ENCODE assay signal across 20 cellular contexts in the genomic region with DNA sequence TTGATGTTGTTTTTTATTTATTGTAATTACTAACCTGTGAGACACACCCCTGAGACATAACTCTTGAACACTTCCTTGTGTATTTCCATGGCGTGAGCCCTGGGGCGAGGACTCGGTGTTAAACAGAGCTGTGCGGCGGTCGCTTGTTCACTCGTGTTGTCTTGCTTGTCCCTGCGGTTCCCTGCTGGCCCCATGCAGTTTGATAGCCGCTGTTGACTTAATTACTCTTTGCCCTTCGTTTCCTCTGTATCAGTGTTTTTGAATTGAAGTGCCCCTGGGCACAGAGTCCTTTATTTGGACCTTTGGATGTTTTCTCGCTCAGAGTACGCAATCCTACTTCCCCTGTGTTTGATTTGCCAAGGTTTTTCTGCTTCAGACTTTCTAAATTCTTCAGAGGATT. TPM values are rescaled to one million over a fixed set of nuclear protein-coding genes. Genes with fewer than 3 reads are reported as not detected.
A peak's percentile ranks its signal among the peaks of the same experiment; 100 is the strongest.
DNase-seq lines count a peak whose midpoint lies in the region; ATAC-seq and TF ChIP-seq lines count a peak whose summit lies in the region.
"Had no signal": no experiment of that assay in that cellular context is flagged by ENCODE, and none has a peak within 500 bp of the region (broad histone marks: within the 10 kb centered on the region; RNA-seq: fewer than 3 reads in every experiment).

No MANE protein-coding gene starts in this region.

- H2BK12ac ChIP-seq in mesenchymal stem cell (ENCODE audit: low read length in 2 of 2): no peak overlapping the region

- peak; percentile 48 for DNase-seq in activated CD4-positive, alpha-beta T cell treated with anti-CD3 and anti-CD28 coated beads, Interleukin-2, amount 10 ng/mL, durations not matched to agents 24 days and 14 days
- DNase-seq in activated CD4-positive, alpha-beta T cell treated with anti-CD3 and anti-CD28 coated beads, Interleukin-2, amount 50 U/mL, for 4 hours: no peak
- DNase-seq in memory B cell (ENCODE audit: low spot score in 2 of 2) (no peak), type B pancreatic cell (ENCODE audit: extremely low spot score, unreplicated experiment) (peak; percentile 48), mesenchymal stem cell (no peak), iPS-NIHi7 (ENCODE audit: extremely low spot score) (no peak), DMS153 (lab: John Stamatoyannopoulos, UW) (no peak)
- DNase-seq: activated CD4-positive, alpha-beta memory T cell treated with anti-CD3 and anti-CD28 coated beads for 36 hours; activated T-cell treated with anti-CD3 and anti-CD28 coated beads, Interleukin-2, amount 50 U/mL, for 72 hours; brain microvascular endothelial cell; DMS79; dorsolateral prefrontal cortex; heart left ventricle; NCI-H1417 treated with DMSO at 0.1 percent for 48 hours; NCI-H2171 treated with DMSO at 0.1 percent for 48 hours had no signal

- no peak overlapping the region for H3K14ac ChIP-seq in mesenchymal stem cell (ENCODE audit: low read length in 2 of 2)

- no peak overlapping the region for H4K91ac ChIP-seq in mesenchymal stem cell (ENCODE audit: low read length)

- peaks cover 4% of the 10 kb centered on the region for H3K9me3 Mint-ChIP-seq in activated CD4-positive, alpha-beta T cell treated with anti-CD3 and anti-CD28 coated beads, Interleukin-2, amount 10 ng/mL, durations not matched to agents 24 days and 14 days
- no peaks in the 10 kb centered on the region for H3K9me3 Mint-ChIP-seq in dendritic cell treated with granulocyte-macrophage colony-stimulating factor and Interleukin-4, amounts not matched to agents 40 ng/mL and 50 ng/mL, for 4 days
- peaks cover 3% of the 10 kb centered on the region for H3K9me3 Mint-ChIP-seq in memory B cell
- H3K9me3 Mint-ChIP-seq in type B pancreatic cell: peaks cover 5% of the 10 kb centered on the region
- H3K9me3 Mint-ChIP-seq: activated CD4-positive, alpha-beta memory T cell treated with anti-CD3 and anti-CD28 coated beads for 36 hours had no signal

- H3K4me3 ChIP-seq in mesenchymal stem cell (ENCODE audit: insufficient read depth in 1 of 2, low read depth in 1 of 2, low read length in 2 of 2): no peak overlapping the region
- H3K4me3 ChIP-seq: dorsolateral prefrontal cortex, heart left ventricle, pancreas, smooth muscle cell had no signal

- no peak overlapping the region for H3K9ac ChIP-seq in mesenchymal stem cell (ENCODE audit: low read length)

- no peak overlapping the region for H2BK5ac ChIP-seq in mesenchymal stem cell (ENCODE audit: low read depth, low read length, poor library complexity, severe bottlenecking)

- ATAC-seq in memory B cell (ENCODE audit: low read depth): no peak
- ATAC-seq: activated naive CD4-positive, alpha-beta T cell treated with anti-CD3 and anti-CD28 coated beads, Interleukin-2, amount 50 U/mL, for 72 hours; activated T-cell treated with anti-CD3 and anti-CD28 coated beads, Interleukin-2, amount 50 U/mL, for 72 hours; Panc1 had no signal

- peaks cover 24% of the 10 kb centered on the region for H3K36me3 Mint-ChIP-seq in activated CD4-positive, alpha-beta T cell treated with anti-CD3 and anti-CD28 coated beads, Interleukin-2, amount 10 ng/mL, durations not matched to agents 24 days and 14 days (ENCODE audit: low read depth)
- H3K36me3 Mint-ChIP-seq in dendritic cell treated with granulocyte-macrophage colony-stimulating factor and Interleukin-4, amounts not matched to agents 40 ng/mL and 50 ng/mL, for 4 days (ENCODE audit: low read depth): peaks cover 81% of the 10 kb centered on the region
- H3K36me3 Mint-ChIP-seq in memory B cell (peaks cover 38% of the 10 kb centered on the region), type B pancreatic cell (peaks cover 14% of the 10 kb centered on the region)

- H3K23ac ChIP-seq in mesenchymal stem cell (ENCODE audit: low read length in 2 of 2): no peak overlapping the region

- no peak overlapping the region for H3K4me2 ChIP-seq in mesenchymal stem cell (ENCODE audit: low read length, poor library complexity, severe bottlenecking)
- H3K4me2 ChIP-seq: smooth muscle cell had no signal

- no peak overlapping the region for H4K8ac ChIP-seq in mesenchymal stem cell (ENCODE audit: low read length)

- intact Hi-C loops in activated CD4-positive, alpha-beta T cell treated with anti-CD3 and anti-CD28 coated beads, Interleukin-2, amount 10 ng/mL, durations not matched to agents 24 days and 14 days (cut with micrococcal nuclease): no loop called here
- intact Hi-C loops in dendritic cell treated with granulocyte-macrophage colony-stimulating factor and Interleukin-4, amounts not matched to agents 40 ng/mL and 50 ng/mL, for 4 days (cut with micrococcal nuclease): no loop called here

- H3K4me1 ChIP-seq in mesenchymal stem cell (ENCODE audit: control insufficient read depth, insufficient read depth, low read depth, low read length): peaks cover 22% of the 10 kb centered on the region

- no peak overlapping the region for H2BK120ac ChIP-seq in mesenchymal stem cell (ENCODE audit: low read depth, low read length)

- H3K27ac ChIP-seq in mesenchymal stem cell (ENCODE audit: low read length, poor library complexity, severe bottlenecking): no peak overlapping the region
- H3K27ac ChIP-seq: brain microvascular endothelial cell had no signal

- no peaks in the 10 kb centered on the region for H3K27me3 ChIP-seq in mesenchymal stem cell (ENCODE audit: control insufficient read depth in 1 of 2, insufficient read depth in 1 of 2, low read length in 2 of 2)
- H3K27me3 ChIP-seq: brain microvascular endothelial cell, dorsolateral prefrontal cortex, heart left ventricle, pancreas had no signal

- H3K4me1 Mint-ChIP-seq in activated CD4-positive, alpha-beta T cell treated with anti-CD3 and anti-CD28 coated beads, Interleukin-2, amount 10 ng/mL, durations not matched to agents 24 days and 14 days: peaks cover 20% of the 10 kb centered on the region
- peaks cover 43% of the 10 kb centered on the region for H3K4me1 Mint-ChIP-seq in dendritic cell treated with granulocyte-macrophage colony-stimulating factor and Interleukin-4, amounts not matched to agents 40 ng/mL and 50 ng/mL, for 4 days (ENCODE audit: low read depth)
- H3K4me1 Mint-ChIP-seq in memory B cell (peaks cover 56% of the 10 kb centered on the region), type B pancreatic cell (ENCODE audit: unreplicated experiment) (peaks cover 22% of the 10 kb centered on the region)

- H3K79me1 ChIP-seq in mesenchymal stem cell (replicated peaks; ENCODE audit: low read length, poor library complexity, severe bottlenecking): peaks cover 23% of the 10 kb centered on the region

- no peak overlapping the region for H2AFZ ChIP-seq in mesenchymal stem cell (ENCODE audit: low read depth, low read length)

- no peak overlapping the region for H3K18ac ChIP-seq in mesenchymal stem cell (ENCODE audit: low read depth in 1 of 2, low read length in 2 of 2)

- H3K27ac Mint-ChIP-seq in activated CD4-positive, alpha-beta T cell treated with anti-CD3 and anti-CD28 coated beads, Interleukin-2, amount 10 ng/mL, durations not matched to agents 24 days and 14 days: no peak overlapping the region
- H3K27ac Mint-ChIP-seq in dendritic cell treated with granulocyte-macrophage colony-stimulating factor and Interleukin-4, amounts not matched to agents 40 ng/mL and 50 ng/mL, for 4 days: peak overlapping the region; percentile 64
- peak overlapping the region; percentile 74 for H3K27ac Mint-ChIP-seq in memory B cell
- peak overlapping the region; percentile 55 for H3K27ac Mint-ChIP-seq in type B pancreatic cell
- H3K27ac Mint-ChIP-seq: activated CD4-positive, alpha-beta memory T cell treated with anti-CD3 and anti-CD28 coated beads for 36 hours; activated T-cell treated with anti-CD3 and anti-CD28 coated beads, Interleukin-2, amount 50 U/mL, for 72 hours had no signal

- H2BK15ac ChIP-seq in mesenchymal stem cell (ENCODE audit: low read depth, poor library complexity, severe bottlenecking): no peak overlapping the region

- no peaks in the 10 kb centered on the region for H3K27me3 Mint-ChIP-seq in activated CD4-positive, alpha-beta T cell treated with anti-CD3 and anti-CD28 coated beads, Interleukin-2, amount 10 ng/mL, durations not matched to agents 24 days and 14 days
- H3K27me3 Mint-ChIP-seq in dendritic cell treated with granulocyte-macrophage colony-stimulating factor and Interleukin-4, amounts not matched to agents 40 ng/mL and 50 ng/mL, for 4 days: no peaks in the 10 kb centered on the region
- H3K27me3 Mint-ChIP-seq in memory B cell (no peaks in the 10 kb centered on the region), type B pancreatic cell (no peaks in the 10 kb centered on the region)
- H3K27me3 Mint-ChIP-seq: activated CD4-positive, alpha-beta memory T cell treated with anti-CD3 and anti-CD28 coated beads for 36 hours had no signal

- no peak for TF ChIP-seq CTCF in type B pancreatic cell (conservative IDR thresholded peaks at IDR 0.05)

- H3K36me3 ChIP-seq in mesenchymal stem cell (ENCODE audit: control insufficient read depth in 1 of 2, insufficient read depth in 2 of 2, low read depth in 1 of 2, low read length in 2 of 2): peaks cover 8 to 13% of the 10 kb centered on the region in 2 experiments
- H3K36me3 ChIP-seq: brain microvascular endothelial cell, pancreas had no signal

- 96% methylated on average over 12 of the region's 12 CpGs for WGBS in mesenchymal stem cell

- no peak overlapping the region for H3K4ac ChIP-seq in mesenchymal stem cell (ENCODE audit: low read depth in 1 of 2, low read length in 2 of 2)

- no peak overlapping the region for H2AK5ac ChIP-seq in mesenchymal stem cell (ENCODE audit: low read length, severe bottlenecking)

- H3K9me3 ChIP-seq in mesenchymal stem cell (ENCODE audit: control insufficient read depth, low read length): no peaks in the 10 kb centered on the region
- H3K9me3 ChIP-seq: pancreas had no signal

- no peak overlapping the region for H3K4me3 Mint-ChIP-seq in activated CD4-positive, alpha-beta T cell treated with anti-CD3 and anti-CD28 coated beads, Interleukin-2, amount 10 ng/mL, durations not matched to agents 24 days and 14 days
- no peak overlapping the region for H3K4me3 Mint-ChIP-seq in dendritic cell treated with granulocyte-macrophage colony-stimulating factor and Interleukin-4, amounts not matched to agents 40 ng/mL and 50 ng/mL, for 4 days
- no peak overlapping the region for H3K4me3 Mint-ChIP-seq in memory B cell
- H3K4me3 Mint-ChIP-seq in type B pancreatic cell: no peak overlapping the region
- H3K4me3 Mint-ChIP-seq: activated CD4-positive, alpha-beta memory T cell treated with anti-CD3 and anti-CD28 coated beads for 36 hours; activated T-cell treated with anti-CD3 and anti-CD28 coated beads, Interleukin-2, amount 50 U/mL, for 72 hours had no signal

RNA-seq across cellular contexts. Expression of a gene that starts 52.7 kb away (rescaled TPM):
- total RNA-seq in activated CD4-positive, alpha-beta T cell treated with anti-CD3 and anti-CD28 coated beads, Interleukin-2, amount 10 ng/mL, durations not matched to agents 24 days and 14 days: 39.2 and 41.0 TPM in 2 replicates
- 16.2 and 24.6 TPM in 2 replicates for total RNA-seq in type B pancreatic cell (ENCODE audit: low replicate concordance)
- 16.5 TPM for polyA plus RNA-seq in mesenchymal stem cell (2013, experiment 1 of 2)
- polyA plus RNA-seq in mesenchymal stem cell (2013, experiment 2 of 2): 17.1 TPM

Comparison
In these comparisons a context has a peak if more than half of its experiments do, and no peak if none do; other contexts are left out.
1. DNase-seq: peak in activated CD4-positive, alpha-beta T cell treated with anti-CD3 and anti-CD28 coated beads, Interleukin-2, amount 10 ng/mL, durations not matched to agents 24 days and 14 days (single experiment) and type B pancreatic cell (single experiment); none in activated CD4-positive, alpha-beta T cell treated with anti-CD3 and anti-CD28 coated beads, Interleukin-2, amount 50 U/mL, for 4 hours (0 of 2), memory B cell (0 of 2), mesenchymal stem cell (single experiment), iPS-NIHi7 (single experiment) and DMS153 (single experiment).